Comparison of ENCODE assay signal across 29 cellular contexts in genomic region chr2:72089537-72089936, GRCh38. TPM values are rescaled to one million over a fixed set of nuclear protein-coding genes. Genes with fewer than 3 reads are reported as not detected.
"Had no signal": no experiment of that assay in that cellular context is flagged by ENCODE, and none has a peak within 500 bp of the region (broad histone marks: within the 10 kb centered on the region; RNA-seq: fewer than 3 reads in every experiment).

No MANE protein-coding gene starts in this region.

- H3K4me1 ChIP-seq: gastrocnemius medialis, heart left ventricle, left lung, tibial nerve, upper lobe of left lung had no signal

- H3K4me3 ChIP-seq: gastrocnemius medialis, heart left ventricle, left lung, ovary, smooth muscle cell, thoracic aorta, tibial nerve, upper lobe of left lung had no signal

- H3K4me1 Mint-ChIP-seq: naive thymus-derived CD4-positive, alpha-beta T cell; nephron progenitor cell; stimulated activated effector memory CD8-positive, alpha-beta T cell treated with anti-CD3 and anti-CD28 coated beads, Interleukin-12 subunit alpha, Interleukin-12 subunit beta, amount 100 ng/mL, for 72 hours had no signal

- H3K36me3 Mint-ChIP-seq: naive thymus-derived CD4-positive, alpha-beta T cell; stimulated activated effector memory CD8-positive, alpha-beta T cell treated with anti-CD3 and anti-CD28 coated beads, Interleukin-12 subunit alpha, Interleukin-12 subunit beta, amount 100 ng/mL, for 72 hours had no signal

- H3K27ac Mint-ChIP-seq: effector memory CD8-positive, alpha-beta T cell; nephron progenitor cell; stimulated activated effector memory CD8-positive, alpha-beta T cell treated with anti-CD3 and anti-CD28 coated beads, Interleukin-12 subunit alpha, Interleukin-12 subunit beta, amount 100 ng/mL, for 72 hours had no signal

- H3K9me3 Mint-ChIP-seq: effector memory CD8-positive, alpha-beta T cell; stimulated activated effector memory CD8-positive, alpha-beta T cell treated with anti-CD3 and anti-CD28 coated beads, Interleukin-12 subunit alpha, Interleukin-12 subunit beta, amount 100 ng/mL, for 72 hours had no signal

- H3K9me3 ChIP-seq: gastrocnemius medialis, heart left ventricle, left lung, ovary, thoracic aorta, upper lobe of left lung had no signal

- H3K36me3 ChIP-seq: gastrocnemius medialis, heart left ventricle, left lung, ovary, thoracic aorta, tibial nerve, upper lobe of left lung had no signal

- H3K4me3 Mint-ChIP-seq: effector memory CD8-positive, alpha-beta T cell; naive thymus-derived CD4-positive, alpha-beta T cell; nephron progenitor cell; stimulated activated effector memory CD8-positive, alpha-beta T cell treated with anti-CD3 and anti-CD28 coated beads, Interleukin-12 subunit alpha, Interleukin-12 subunit beta, amount 100 ng/mL, for 72 hours had no signal

- DNase-seq: cortex of kidney; effector memory CD8-positive, alpha-beta T cell; foreskin fibroblast; gastrocnemius medialis; heart left ventricle; hippocampal formation; left cardiac atrium; left lung; mesendoderm; midbrain; naive thymus-derived CD4-positive, alpha-beta T cell; nephron progenitor cell; occipital lobe; ovary; posterior cingulate gyrus; retina; stimulated activated CD4-positive, alpha-beta T cell treated with anti-CD3 and anti-CD28 coated beads, Interleukin-2, amount 100 ng/mL, for 24 hours; stimulated activated CD4-positive, alpha-beta T cell treated with anti-CD3 and anti-CD28 coated beads, Interleukin-4, amount 100 ng/mL, for 24 hours; stimulated activated naive CD4-positive, alpha-beta T cell treated with Interleukin-2 at 50 U/mL for 16 hours; substantia nigra; upper lobe of left lung had no signal

- ATAC-seq: effector memory CD8-positive, alpha-beta T cell; esophagus mucosa; gastrocnemius medialis; heart left ventricle; left cardiac atrium; left lung; naive thymus-derived CD4-positive, alpha-beta T cell; sciatic nerve; stimulated activated effector memory CD8-positive, alpha-beta T cell treated with anti-CD3 and anti-CD28 coated beads, Interleukin-12 subunit alpha, Interleukin-12 subunit beta, amount 100 ng/mL, for 72 hours had no signal

- H3K27me3 ChIP-seq: gastrocnemius medialis, left lung, ovary, upper lobe of left lung had no signal

- H3K27ac ChIP-seq: epithelial cell of prostate, gastrocnemius medialis, heart left ventricle, left lung, ovary, thoracic aorta, tibial nerve, upper lobe of left lung had no signal

RNA-seq across cellular contexts. Expression of gene CYP26B1, which starts 58.1 kb away (rescaled TPM):
- total RNA-seq: dermis microvascular lymphatic vessel endothelial cell; naive thymus-derived CD4-positive, alpha-beta T cell had no signal
- polyA plus RNA-seq: naive thymus-derived CD4-positive, alpha-beta T cell had no signal
